Comparison of ENCODE assay signal across 19 cellular contexts in genomic region chrX:130245441-130245840, GRCh38. TPM values are rescaled to one million over a fixed set of nuclear protein-coding genes. Genes with fewer than 3 reads are reported as not detected.
DNase-seq lines count a peak whose midpoint lies in the region; TF ChIP-seq lines count a peak whose summit lies in the region.
"Had no signal": no experiment of that assay in that cellular context is flagged by ENCODE, and none has a peak within 500 bp of the region (broad histone marks: within the 10 kb centered on the region; RNA-seq: fewer than 3 reads in every experiment).

No MANE protein-coding gene starts in this region.

- H3K27ac ChIP-seq in colonic mucosa = no peak overlapping the region
- H3K27ac ChIP-seq: ascending aorta, KMS-11 had no signal

- no peaks in the 10 kb centered on the region for H3K36me3 ChIP-seq in colonic mucosa

- no peaks in the 10 kb centered on the region for H3K9me3 ChIP-seq in colonic mucosa
- H3K9me3 ChIP-seq: ascending aorta had no signal

- DNase-seq in ACHN (peak; percentile 39), HCEC 1CT (peak; percentile 64), astrocyte of the spinal cord (ENCODE audit: low read depth, low spot score) (peak; percentile 56), foreskin fibroblast (peak; percentile 16 to 50), colonic mucosa (no peak), middle frontal gyrus (ENCODE audit: extremely low spot score, low spot score) (no peak), mesenteric fat pad (ENCODE audit: low spot score) (no peak), DMS53 (lab: John Stamatoyannopoulos, UW) (no peak)
- DNase-seq: 8988T; activated CD4-positive, alpha-beta T cell treated with anti-CD3 and anti-CD28 coated beads, Interleukin-2, amount 50 U/mL, for 1 hour; activated naive CD4-positive, alpha-beta T cell treated with Interleukin-2 at 50 U/mL for 16 hours; dermis blood vessel endothelial cell; hypothalamus; NCI-H2107; NCI-H526; stimulated activated naive CD4-positive, alpha-beta T cell treated with Interleukin-2 at 50 U/mL for 16 hours; T-cell had no signal

- no peaks in the 10 kb centered on the region for H3K4me1 ChIP-seq in colonic mucosa
- H3K4me1 ChIP-seq: ascending aorta had no signal

- no peaks in the 10 kb centered on the region for H3K27me3 ChIP-seq in colonic mucosa
- H3K27me3 ChIP-seq: ascending aorta had no signal

- in situ Hi-C loops in ACHN (cut with HindIII; ENCODE audit: low pct_ligation_motif_present, low pct_unique_long_range_greater_than_20kb, low sequenced_read_pairs) (no loop called here), astrocyte of the spinal cord (cut with HindIII; ENCODE audit: low sequenced_read_pairs) (no loop called here)

- intact Hi-C loops in colonic mucosa (cut with DNase I) = no loop called here

- H3K9ac ChIP-seq in colonic mucosa (ENCODE audit: low read depth in 2 of 2, low read length in 2 of 2) = no peak overlapping the region
- H3K9ac ChIP-seq: KMS-11 had no signal

- TF ChIP-seq CTCF in astrocyte of the spinal cord (IDR thresholded peaks at IDR 0.05; ENCODE audit: low read depth, low read length) (no peak), foreskin fibroblast (IDR thresholded peaks at IDR 0.05; ENCODE audit: low read depth, low read length) (no peak), colonic mucosa (IDR thresholded peaks at IDR 0.05) (no peak)

- H3K4me3 ChIP-seq in astrocyte of the spinal cord (ENCODE audit: low read depth, low read length) = no peak overlapping the region
- no peak overlapping the region for H3K4me3 ChIP-seq in foreskin fibroblast (ENCODE audit: low read depth in 1 of 2, low read length in 2 of 2)
- no peak overlapping the region for H3K4me3 ChIP-seq in colonic mucosa
- H3K4me3 ChIP-seq: ascending aorta had no signal

RNA-seq across cellular contexts. Expression of gene ZNF280C, which starts 23.3 kb away (rescaled TPM):
- 1 to 10 TPM; 2.1 to 2.4 TPM for total RNA-seq in colonic mucosa
- 3.3 TPM for total RNA-seq in mesenteric fat pad

Comparison
In these comparisons a context has a peak if more than half of its experiments do, and no peak if none do; other contexts are left out.
1. DNase-seq: peak in ACHN (single experiment), HCEC 1CT (single experiment), astrocyte of the spinal cord (single experiment) and foreskin fibroblast (2 of 2); none in colonic mucosa (single experiment), middle frontal gyrus (single experiment), mesenteric fat pad (single experiment) and DMS53 (single experiment).